In the genomic region with DNA sequence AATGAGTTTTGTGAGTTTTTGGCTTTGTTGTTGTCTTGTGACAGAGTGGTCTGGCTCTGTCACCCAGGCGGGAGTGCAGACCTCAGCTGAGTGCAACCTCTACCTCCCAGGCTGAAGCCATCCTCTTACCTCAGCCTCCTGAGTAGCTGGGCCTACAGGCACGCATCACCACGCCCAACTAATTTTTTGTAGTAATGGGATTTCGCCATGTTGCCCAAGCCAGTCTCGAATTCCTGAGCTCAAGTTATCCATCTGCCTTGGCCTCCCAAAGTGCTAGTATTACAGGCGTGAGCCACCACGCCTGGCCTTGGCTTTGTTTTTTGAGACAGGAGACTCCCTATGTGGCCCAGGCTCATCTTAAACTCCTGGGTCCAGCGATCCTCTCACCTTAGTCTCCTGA, we compare ENCODE assay signal across 2 cellular contexts.
TF ChIP-seq lines count a peak whose summit lies in the region.

No MANE protein-coding gene starts in this region.

TF ChIP-seq in HepG2, 621 proteins besides CTCF, POLR2A, EP300 and RAD21:
- no peak for TF ChIP-seq HMGXB4 (CRISPR knock-in tag; IDR thresholded peaks at IDR 0.05; ENCODE audit: borderline replicate concordance in 1 of 2, low read depth in 1 of 2)
- no peak for TF ChIP-seq ZNF512 (CRISPR knock-in tag; IDR thresholded peaks at IDR 0.05)
- no peak for TF ChIP-seq ASH2L (IDR thresholded peaks at IDR 0.05; ENCODE audit: insufficient read length, low read depth, low read length)
- no peak for TF ChIP-seq TSC22D2 (CRISPR knock-in tag; IDR thresholded peaks at IDR 0.05; ENCODE audit: borderline replicate concordance)
- TF ChIP-seq GFI1 (CRISPR knock-in tag; IDR thresholded peaks at IDR 0.05; ENCODE audit: borderline replicate concordance), result no peak
- no peak for TF ChIP-seq ZNF24 (IDR thresholded peaks at IDR 0.05)
- no peak for TF ChIP-seq ZBTB38 (CRISPR knock-in tag; IDR thresholded peaks at IDR 0.05)
- TF ChIP-seq RARG (CRISPR knock-in tag; IDR thresholded peaks at IDR 0.05; ENCODE audit: low read depth), result no peak
- no peak for TF ChIP-seq SP5 (CRISPR knock-in tag; IDR thresholded peaks at IDR 0.05; ENCODE audit: borderline replicate concordance, low read depth)
- TF ChIP-seq RFX5 (IDR thresholded peaks at IDR 0.05; ENCODE audit: low read depth, low read length), result no peak
- TF ChIP-seq, protein P1, sequence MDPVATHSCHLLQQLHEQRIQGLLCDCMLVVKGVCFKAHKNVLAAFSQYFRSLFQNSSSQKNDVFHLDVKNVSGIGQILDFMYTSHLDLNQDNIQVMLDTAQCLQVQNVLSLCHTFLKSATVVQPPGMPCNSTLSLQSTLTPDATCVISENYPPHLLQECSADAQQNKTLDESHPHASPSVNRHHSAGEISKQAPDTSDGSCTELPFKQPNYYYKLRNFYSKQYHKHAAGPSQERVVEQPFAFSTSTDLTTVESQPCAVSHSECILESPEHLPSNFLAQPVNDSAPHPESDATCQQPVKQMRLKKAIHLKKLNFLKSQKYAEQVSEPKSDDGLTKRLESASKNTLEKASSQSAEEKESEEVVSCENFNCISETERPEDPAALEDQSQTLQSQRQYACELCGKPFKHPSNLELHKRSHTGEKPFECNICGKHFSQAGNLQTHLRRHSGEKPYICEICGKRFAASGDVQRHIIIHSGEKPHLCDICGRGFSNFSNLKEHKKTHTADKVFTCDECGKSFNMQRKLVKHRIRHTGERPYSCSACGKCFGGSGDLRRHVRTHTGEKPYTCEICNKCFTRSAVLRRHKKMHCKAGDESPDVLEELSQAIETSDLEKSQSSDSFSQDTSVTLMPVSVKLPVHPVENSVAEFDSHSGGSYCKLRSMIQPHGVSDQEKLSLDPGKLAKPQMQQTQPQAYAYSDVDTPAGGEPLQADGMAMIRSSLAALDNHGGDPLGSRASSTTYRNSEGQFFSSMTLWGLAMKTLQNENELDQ (CRISPR knock-in tag; IDR thresholded peaks at IDR 0.05; ENCODE audit: borderline replicate concordance), result no peak
- no peak for TF ChIP-seq SRSF9 (IDR thresholded peaks at IDR 0.05; ENCODE audit: borderline replicate concordance, insufficient read depth, low read depth, low read length, poor library complexity, severe bottlenecking)

TF ChIP-seq in WTC11, 78 proteins besides CTCF, POLR2A, EP300 and RAD21:
- TF ChIP-seq SOX15 (CRISPR knock-in tag; IDR thresholded peaks at IDR 0.05) (no peak), FOXP1 (CRISPR knock-in tag; IDR thresholded peaks at IDR 0.05; ENCODE audit: borderline replicate concordance) (no peak), SMAD3 (CRISPR knock-in tag; IDR thresholded peaks at IDR 0.05; ENCODE audit: borderline replicate concordance) (no peak), FOXK1 (CRISPR knock-in tag; IDR thresholded peaks at IDR 0.05) (no peak), JUN (CRISPR knock-in tag; IDR thresholded peaks at IDR 0.05) (no peak), TEAD4 (CRISPR knock-in tag; IDR thresholded peaks at IDR 0.05) (no peak), RELA (CRISPR knock-in tag; IDR thresholded peaks at IDR 0.05; ENCODE audit: borderline replicate concordance) (no peak), ELF4 (CRISPR knock-in tag; IDR thresholded peaks at IDR 0.05; ENCODE audit: low read depth) (no peak), ARID4B (CRISPR knock-in tag; IDR thresholded peaks at IDR 0.05; ENCODE audit: borderline replicate concordance) (no peak), ETV6 (CRISPR knock-in tag; IDR thresholded peaks at IDR 0.05) (no peak), ZNF512 (CRISPR knock-in tag; IDR thresholded peaks at IDR 0.05; ENCODE audit: borderline replicate concordance) (no peak), PREB (CRISPR knock-in tag; IDR thresholded peaks at IDR 0.05; ENCODE audit: borderline replicate concordance) (no peak), EMX1 (CRISPR knock-in tag; IDR thresholded peaks at IDR 0.05) (no peak), MXD4 (CRISPR knock-in tag; IDR thresholded peaks at IDR 0.05; ENCODE audit: borderline replicate concordance) (no peak)
- TF ChIP-seq, protein P2, sequence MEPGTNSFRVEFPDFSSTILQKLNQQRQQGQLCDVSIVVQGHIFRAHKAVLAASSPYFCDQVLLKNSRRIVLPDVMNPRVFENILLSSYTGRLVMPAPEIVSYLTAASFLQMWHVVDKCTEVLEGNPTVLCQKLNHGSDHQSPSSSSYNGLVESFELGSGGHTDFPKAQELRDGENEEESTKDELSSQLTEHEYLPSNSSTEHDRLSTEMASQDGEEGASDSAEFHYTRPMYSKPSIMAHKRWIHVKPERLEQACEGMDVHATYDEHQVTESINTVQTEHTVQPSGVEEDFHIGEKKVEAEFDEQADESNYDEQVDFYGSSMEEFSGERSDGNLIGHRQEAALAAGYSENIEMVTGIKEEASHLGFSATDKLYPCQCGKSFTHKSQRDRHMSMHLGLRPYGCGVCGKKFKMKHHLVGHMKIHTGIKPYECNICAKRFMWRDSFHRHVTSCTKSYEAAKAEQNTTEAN (CRISPR knock-in tag; IDR thresholded peaks at IDR 0.05), result no peak
